Comparison of ENCODE assay signal across 8 cellular contexts in the genomic region with DNA sequence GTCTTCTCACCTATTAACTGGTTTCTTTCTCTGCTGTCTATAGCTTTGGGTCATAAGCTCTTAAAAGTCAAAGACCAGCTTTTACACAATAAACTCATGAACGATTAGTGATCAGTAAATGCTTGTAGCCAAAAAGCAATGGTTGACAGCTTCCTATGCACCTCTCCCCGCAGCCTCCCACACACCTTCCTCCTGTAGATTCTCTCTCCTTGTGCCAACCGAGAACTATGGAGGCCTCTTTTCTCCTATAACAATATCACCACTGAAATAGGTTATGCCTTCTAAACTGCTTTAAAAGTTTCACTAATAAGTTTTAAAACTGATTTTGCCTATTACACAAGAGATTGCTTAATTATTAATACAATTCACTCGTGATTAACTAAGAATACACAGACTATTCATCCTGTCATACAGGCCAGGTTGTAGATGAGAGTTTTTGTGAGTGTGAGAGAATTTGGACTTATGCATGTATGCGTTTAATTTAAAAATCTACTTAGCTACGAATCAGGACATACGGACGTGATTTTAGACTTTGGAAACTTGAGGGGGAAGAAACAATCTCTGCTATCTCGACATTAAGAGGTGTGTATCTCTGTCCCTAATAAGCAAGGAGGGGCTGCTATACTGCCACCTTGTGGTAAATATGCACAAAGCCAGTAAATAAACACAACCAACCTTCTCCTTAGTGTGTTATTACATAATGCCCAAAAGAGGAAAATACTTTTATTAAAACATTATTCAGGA.
DNase-seq lines count a peak whose midpoint lies in the region; ATAC-seq, FAIRE-seq and TF ChIP-seq lines count a peak whose summit lies in the region.

No MANE protein-coding gene starts in this region.

- CTCF ChIA-PET in activated CD4-positive, alpha-beta T cell treated with anti-CD3 and anti-CD28 coated beads for 36 hours (lab: Charles Lee): interaction anchor here (0.5 to 1.1 kb wide), 3 partner anchors 13 to 39 kb away, joined by 3 to 4 read pairs (median 3); no protein-coding TSS in a partner anchor

- H3K27me3 ChIP-seq in keratinocyte (ENCODE audit: control insufficient read depth, extremely low read depth, insufficient read depth, low read length): no peaks in the 10 kb centered on the region
- H3K27me3 ChIP-seq in vagina: no peaks in the 10 kb centered on the region

- POLR2A ChIA-PET in activated CD4-positive, alpha-beta T cell treated with anti-CD3 and anti-CD28 coated beads for 36 hours (lab: Charles Lee): no interaction called here

- no peak overlapping the region for H3K4me2 ChIP-seq in keratinocyte (ENCODE audit: control insufficient read depth, extremely low read depth, insufficient read depth, low read depth, low read length)

- ATAC-seq in activated CD4-positive, alpha-beta T cell treated with anti-CD3 and anti-CD28 coated beads for 36 hours: no peak

- H3K27ac ChIP-seq in keratinocyte (ENCODE audit: control insufficient read depth, insufficient read depth, low read length) (no peak overlapping the region), vagina (no peak overlapping the region)

- H3K36me3 Mint-ChIP-seq in activated CD4-positive, alpha-beta T cell treated with anti-CD3 and anti-CD28 coated beads for 36 hours (ENCODE audit: low read depth): no peaks in the 10 kb centered on the region
- H3K36me3 Mint-ChIP-seq in HFFc6 (ENCODE audit: low read depth): no peaks in the 10 kb centered on the region

- peaks cover 8% of the 10 kb centered on the region for H3K27me3 Mint-ChIP-seq in activated CD4-positive, alpha-beta T cell treated with anti-CD3 and anti-CD28 coated beads for 36 hours
- peaks cover 4% of the 10 kb centered on the region for H3K27me3 Mint-ChIP-seq in HFFc6 (ENCODE audit: insufficient read depth)

- no peaks in the 10 kb centered on the region for H4K20me1 ChIP-seq in keratinocyte (ENCODE audit: control insufficient read depth, extremely low read depth, insufficient read depth, low read length)

- no peak overlapping the region for H3K9ac ChIP-seq in keratinocyte (ENCODE audit: control insufficient read depth, extremely low read depth, insufficient read depth, low read length)

- TF ChIP-seq POLR2A in vagina (IDR thresholded peaks at IDR 0.05): no peak

- no peaks in the 10 kb centered on the region for H3K9me3 Mint-ChIP-seq in activated CD4-positive, alpha-beta T cell treated with anti-CD3 and anti-CD28 coated beads for 36 hours (ENCODE audit: low read depth)
- H3K9me3 Mint-ChIP-seq in HFFc6: no peaks in the 10 kb centered on the region

- no peak overlapping the region for H2AFZ ChIP-seq in keratinocyte (ENCODE audit: control insufficient read depth, low read length)

- no peak overlapping the region for H3K27ac Mint-ChIP-seq in activated CD4-positive, alpha-beta T cell treated with anti-CD3 and anti-CD28 coated beads for 36 hours
- no peak overlapping the region for H3K27ac Mint-ChIP-seq in HFFc6

- peak; percentile 6 for DNase-seq in activated CD4-positive, alpha-beta T cell treated with anti-CD3 and anti-CD28 coated beads for 36 hours
- DNase-seq in activated CD4-positive, alpha-beta T cell treated with anti-CD3 and anti-CD28 coated beads for 4 hours: no peak
- DNase-seq in HFFc6 (peak; percentile 44), NCI-H226 (peak; percentile 62), T47D (ENCODE audit: low read depth in 1 of 2, low spot score in 1 of 2) (peak; percentile 26 to 64), keratinocyte (ENCODE audit: low read depth, low spot score) (peak; percentile 4), vagina (ENCODE audit: extremely low spot score in 2 of 2) (no peak), HK-2 (ENCODE audit: unreplicated experiment) (no peak)

- H3K79me2 ChIP-seq in keratinocyte (ENCODE audit: control insufficient read depth, insufficient read depth, low read length): no peaks in the 10 kb centered on the region

- intact Hi-C loops in activated CD4-positive, alpha-beta T cell treated with anti-CD3 and anti-CD28 coated beads for 36 hours (cut with DNase I, micrococcal nuclease): loop anchor here (1.0 to 10.0 kb wide), 4 partner anchors 535 to 1507 kb away; a partner anchor contains a TSS
- intact Hi-C loops in vagina (cut with DNase I): no loop called here

- H3K4me1 Mint-ChIP-seq in activated CD4-positive, alpha-beta T cell treated with anti-CD3 and anti-CD28 coated beads for 36 hours: no peaks in the 10 kb centered on the region
- H3K4me1 Mint-ChIP-seq in HFFc6 (ENCODE audit: low read depth): peaks cover 28% of the 10 kb centered on the region

- in situ Hi-C loops in T47D (cut with HindIII; ENCODE audit: low pct_unique_long_range_greater_than_20kb, low sequenced_read_pairs): no loop called here

- H3K4me3 ChIP-seq in keratinocyte (ENCODE audit: control insufficient read depth in 2 of 3, extremely low read depth in 1 of 3, insufficient read depth in 2 of 3, low read depth in 1 of 3, low read length in 3 of 3) (no peak overlapping the region), vagina (no peak overlapping the region)

- H3K4me3 Mint-ChIP-seq in activated CD4-positive, alpha-beta T cell treated with anti-CD3 and anti-CD28 coated beads for 36 hours: no peak overlapping the region
- no peak overlapping the region for H3K4me3 Mint-ChIP-seq in HFFc6

- H3K36me3 ChIP-seq in keratinocyte (ENCODE audit: control insufficient read depth in 2 of 2, extremely low read depth in 1 of 2, insufficient read depth in 2 of 2, low read length in 2 of 2) (no peaks in the 10 kb centered on the region), vagina (no peaks in the 10 kb centered on the region)

- no peaks in the 10 kb centered on the region for H3K9me1 ChIP-seq in keratinocyte (ENCODE audit: control insufficient read depth, extremely low read depth, insufficient read depth, low read length)

- no peak for FAIRE-seq in keratinocyte (lab: Jason Lieb, UNC)

- H3K9me3 ChIP-seq in keratinocyte (ENCODE audit: control insufficient read depth, low read depth, low read length) (no peaks in the 10 kb centered on the region), vagina (no peaks in the 10 kb centered on the region)

- dilution Hi-C loops in keratinocyte (cut with MboI; ENCODE audit: extremely low pct_ligation_motif_present, low sequenced_read_pairs): no loop called here

- TF ChIP-seq CTCF in HFFc6 (IDR thresholded peaks at IDR 0.05) (peak; percentile 95), keratinocyte (optimal IDR thresholded peaks at IDR 0.05 in 1 of 3, IDR thresholded peaks at IDR 0.05 in 1 of 3, conservative IDR thresholded peaks at IDR 0.05 in 1 of 3; ENCODE audit: extremely low read depth in 1 of 3, insufficient read depth in 2 of 3, low read length in 3 of 3) (peak; percentile 29 to 74 (median 67)), vagina (IDR thresholded peaks at IDR 0.05) (peak in 2 of 3 experiments; percentile 53 to 57)

- no peaks in the 10 kb centered on the region for H3K4me1 ChIP-seq in keratinocyte (ENCODE audit: control insufficient read depth, extremely low read depth, insufficient read depth, low read length)
- H3K4me1 ChIP-seq in vagina: no peaks in the 10 kb centered on the region

Comparison
In these comparisons a context has a peak if more than half of its experiments do, and no peak if none do; other contexts are left out.
1. DNase-seq: peak in activated CD4-positive, alpha-beta T cell treated with anti-CD3 and anti-CD28 coated beads for 36 hours (single experiment), HFFc6 (single experiment), NCI-H226 (single experiment), T47D (2 of 2) and keratinocyte (single experiment); none in activated CD4-positive, alpha-beta T cell treated with anti-CD3 and anti-CD28 coated beads for 4 hours (0 of 2), vagina (0 of 2) and HK-2 (single experiment).
2. Peak in every context shown above with its lines, with median percentiles within 50 percentile points of each other: CTCF ChIP-seq.